Comparison of ENCODE assay signal across 30 cellular contexts in the genomic region with DNA sequence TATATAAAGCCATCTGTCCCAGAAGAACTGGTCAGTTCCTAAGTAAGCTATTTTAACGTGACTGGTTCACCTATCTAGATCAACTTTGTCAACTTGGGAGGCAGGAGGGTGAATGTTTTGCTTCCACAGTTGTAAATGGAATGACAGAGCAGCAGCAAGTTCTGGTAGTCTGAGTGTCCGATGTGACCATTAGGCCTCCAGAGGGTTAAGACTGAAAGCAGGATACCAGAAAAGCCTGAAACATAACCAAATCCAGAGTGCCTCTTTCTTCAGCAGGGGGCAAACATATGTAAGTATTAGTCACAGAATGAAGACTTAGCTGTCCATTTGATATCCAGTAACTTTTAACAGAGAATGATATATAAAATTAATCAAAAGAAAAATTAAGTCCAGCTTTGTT. TPM values are rescaled to one million over a fixed set of nuclear protein-coding genes. Genes with fewer than 3 reads are reported as not detected.
"Had no signal": no experiment of that assay in that cellular context is flagged by ENCODE, and none has a peak within 500 bp of the region (broad histone marks: within the 10 kb centered on the region; RNA-seq: fewer than 3 reads in every experiment).

No MANE protein-coding gene starts in this region.

- H3K36me3 ChIP-seq: left ventricle myocardium inferior, right atrium auricular region, right lobe of liver, stomach, thyroid gland, transverse colon, upper lobe of right lung had no signal

- H3K79me2 ChIP-seq: parathyroid adenoma had no signal

- ATAC-seq: left colon; natural killer cell; psoas muscle; right lobe of liver; stimulated activated naive B cell treated with anti-CD40 and anti-IgM and Interleukin-4, amounts not matched to agents 10 μg/mL and 1 μg/mL and 100 μg/mL, for 72 hours; stimulated activated naive CD8-positive, alpha-beta T cell treated with anti-CD3 and anti-CD28 coated beads, Interleukin-15, Interleukin-2, amounts not matched to agents 100 U/mL and 50 U/mL, for 24 hours; upper lobe of right lung had no signal

- H3K4me2 ChIP-seq: smooth muscle cell had no signal

- H3K9me3 Mint-ChIP-seq: mesothelial cell of epicardium had no signal

- H3K27me3 ChIP-seq: testis had no signal

- H3K4me1 ChIP-seq: parathyroid adenoma, psoas muscle, right lobe of liver, upper lobe of right lung had no signal

- H3K4me3 Mint-ChIP-seq: immature natural killer cell; mesothelial cell of epicardium; natural killer cell; neural crest cell; stimulated activated naive B cell treated with anti-CD40 and anti-IgM and Interleukin-4, amounts not matched to agents 10 μg/mL and 1 μg/mL and 100 μg/mL, for 72 hours had no signal

- DNase-seq: hypothalamus; immature natural killer cell; kidney; left colon; left ventricle myocardium inferior; mesendoderm; naive B cell; natural killer cell; nucleus accumbens; psoas muscle; right lobe of liver; stimulated activated CD4-positive, alpha-beta T cell treated with anti-CD3 and anti-CD28 coated beads, Interleukin-1b, Interleukin-23, amount 100 ng/mL, for 48 hours; stimulated activated CD4-positive, alpha-beta T cell treated with anti-CD3 and anti-CD28 coated beads, Interleukin-2, amount 100 ng/mL, for 48 hours; stimulated activated naive B cell treated with anti-CD40 and anti-IgM and Interleukin-4, amounts not matched to agents 10 μg/mL and 1 μg/mL and 100 μg/mL, for 72 hours; stimulated activated naive CD8-positive, alpha-beta T cell treated with anti-CD3 and anti-CD28 coated beads, Interleukin-15, Interleukin-2, amounts not matched to agents 100 U/mL and 50 U/mL, for 24 hours; stomach; testis; thyroid gland; transverse colon; upper lobe of right lung had no signal

- H3K27ac ChIP-seq: left ventricle myocardium inferior, parathyroid adenoma, psoas muscle, right atrium auricular region, right lobe of liver, stomach, testis, thyroid gland, transverse colon, upper lobe of right lung had no signal

- H2AFZ ChIP-seq: parathyroid adenoma had no signal

- H3K4me3 ChIP-seq: left ventricle myocardium inferior, lung, psoas muscle, right atrium auricular region, right lobe of liver, smooth muscle cell, stomach, testis, thyroid gland, transverse colon, upper lobe of right lung had no signal

- H3K9me3 ChIP-seq: left ventricle myocardium inferior, psoas muscle, right atrium auricular region, right lobe of liver, testis, thyroid gland, transverse colon, upper lobe of right lung had no signal

- H3K9ac ChIP-seq: parathyroid adenoma had no signal

- H3K36me3 Mint-ChIP-seq: mesothelial cell of epicardium had no signal

- H3K27ac Mint-ChIP-seq: immature natural killer cell; mesothelial cell of epicardium; natural killer cell; stimulated activated naive B cell treated with anti-CD40 and anti-IgM and Interleukin-4, amounts not matched to agents 10 μg/mL and 1 μg/mL and 100 μg/mL, for 72 hours had no signal

- FAIRE-seq: islet of Langerhans, urothelium cell line had no signal

RNA-seq across cellular contexts. Expression of a gene that starts 9.2 kb away (rescaled TPM):
- total RNA-seq: left ventricle myocardium inferior, mononuclear cell, natural killer cell, osteocyte, right atrium auricular region, right lobe of liver, smooth muscle cell had no signal
- polyA plus RNA-seq: immature natural killer cell, smooth muscle cell had no signal

RNA-seq across cellular contexts. Expression of a gene that starts 14.9 kb away (rescaled TPM):
- total RNA-seq: left ventricle myocardium inferior, natural killer cell, osteocyte, right lobe of liver, smooth muscle cell had no signal
- polyA plus RNA-seq: immature natural killer cell, smooth muscle cell had no signal

RNA-seq across cellular contexts. Expression of a gene that starts 22.2 kb away (rescaled TPM):
- total RNA-seq: left ventricle myocardium inferior, mesothelial cell of epicardium, mononuclear cell, neural crest cell, osteocyte, right atrium auricular region, right lobe of liver, smooth muscle cell had no signal
- polyA plus RNA-seq: immature natural killer cell, smooth muscle cell had no signal

RNA-seq across cellular contexts. Expression of a gene that starts 36.8 kb away (rescaled TPM):
- total RNA-seq: mononuclear cell, natural killer cell, neural crest cell, osteocyte had no signal
- polyA plus RNA-seq: immature natural killer cell, smooth muscle cell had no signal

RNA-seq across cellular contexts. Expression of a gene that starts 43.7 kb away (rescaled TPM):
- total RNA-seq: mononuclear cell, natural killer cell, neural crest cell, osteocyte had no signal
- polyA plus RNA-seq: immature natural killer cell had no signal
